Comparison of ENCODE assay signal across 14 cellular contexts in the genomic region with DNA sequence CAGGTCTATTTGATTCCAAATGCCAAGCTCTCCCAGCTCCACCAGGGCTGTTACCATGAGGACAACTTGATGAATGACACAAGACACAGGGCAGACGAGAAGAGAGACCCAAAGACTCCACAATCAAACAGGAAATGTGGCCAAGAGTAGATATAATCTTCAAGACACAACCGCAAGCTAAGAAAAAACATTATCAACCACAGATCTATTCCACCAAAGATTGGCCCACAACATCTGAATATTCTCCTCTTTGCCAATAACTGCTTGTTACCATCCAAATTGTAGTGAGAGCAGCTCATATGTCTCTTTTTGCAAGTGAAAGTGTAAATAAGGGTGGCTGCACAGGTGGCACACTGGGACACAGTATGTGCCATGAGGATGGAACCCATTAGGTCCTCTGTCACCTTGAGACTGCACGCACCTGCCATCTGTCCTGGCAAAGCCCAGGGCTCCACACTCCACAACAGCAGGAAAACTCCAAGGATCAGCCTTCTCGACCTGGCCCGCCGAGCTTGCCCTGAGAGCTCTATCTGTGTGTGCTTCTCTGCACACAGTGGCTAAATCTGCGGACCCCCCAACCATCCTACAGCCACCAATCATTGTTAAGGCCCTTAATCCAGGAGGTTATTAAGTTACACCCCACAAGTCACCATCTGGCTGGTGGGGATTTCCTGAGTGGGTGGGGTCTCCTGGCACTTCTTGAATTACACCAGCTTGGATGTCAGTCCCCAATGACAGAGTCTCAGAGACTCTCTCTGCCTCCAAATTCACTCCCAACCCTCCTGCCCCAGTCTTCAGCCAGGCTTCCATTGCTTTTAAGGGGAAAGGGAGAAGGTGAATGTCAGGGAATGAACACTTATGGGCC. TPM values are rescaled to one million over a fixed set of nuclear protein-coding genes. Genes with fewer than 3 reads are reported as not detected.
DNase-seq lines count a peak whose midpoint lies in the region; ATAC-seq and TF ChIP-seq lines count a peak whose summit lies in the region.
"Had no signal": no experiment of that assay in that cellular context is flagged by ENCODE, and none has a peak within 500 bp of the region (broad histone marks: within the 10 kb centered on the region; RNA-seq: fewer than 3 reads in every experiment).

No MANE protein-coding gene starts in this region.

- peaks cover 35% of the 10 kb centered on the region for H3K4me1 Mint-ChIP-seq in activated CD4-positive, alpha-beta memory T cell treated with anti-CD3 and anti-CD28 coated beads for 36 hours (ENCODE audit: low read depth)

- peak overlapping the region; percentile 2 for H3K4me3 Mint-ChIP-seq in activated CD4-positive, alpha-beta memory T cell treated with anti-CD3 and anti-CD28 coated beads for 36 hours

- H3K27me3 Mint-ChIP-seq in activated CD4-positive, alpha-beta memory T cell treated with anti-CD3 and anti-CD28 coated beads for 36 hours: peaks cover 21% of the 10 kb centered on the region

- H3K27ac Mint-ChIP-seq in activated CD4-positive, alpha-beta memory T cell treated with anti-CD3 and anti-CD28 coated beads for 36 hours: peak overlapping the region; percentile 21

- H3K9me3 ChIP-seq in mucosa of descending colon (no peaks in the 10 kb centered on the region), heart right ventricle (no peaks in the 10 kb centered on the region)
- H3K9me3 ChIP-seq: colonic mucosa, thoracic aorta had no signal

- no peak overlapping the region for H3K4me3 ChIP-seq in mucosa of descending colon
- no peak overlapping the region for H3K4me3 ChIP-seq in heart right ventricle
- H3K4me3 ChIP-seq: colonic mucosa, thoracic aorta had no signal

- intact Hi-C loops in activated CD4-positive, alpha-beta memory T cell treated with anti-CD3 and anti-CD28 coated beads for 36 hours (cut with micrococcal nuclease): no loop called here
- intact Hi-C loops in mucosa of descending colon (cut with DNase I, micrococcal nuclease) (no loop called here), heart right ventricle (cut with DNase I) (no loop called here)

- TF ChIP-seq CTCF in mucosa of descending colon (IDR thresholded peaks at IDR 0.05): no peak
- TF ChIP-seq CTCF in heart right ventricle (IDR thresholded peaks at IDR 0.05): no peak

- CTCF ChIA-PET in activated CD4-positive, alpha-beta memory T cell treated with anti-CD3 and anti-CD28 coated beads for 36 hours (lab: Charles Lee): interaction anchor here (0.9 to 2.6 kb wide), 4 partner anchors 9 to 234 kb away, joined by 3 to 19 read pairs (median 6); no protein-coding TSS in a partner anchor

- peak; percentile 53 for ATAC-seq in GM21619 (IDR thresholded peaks at IDR 0.05; ENCODE audit: unreplicated experiment)
- peak; percentile 38 for ATAC-seq in mucosa of descending colon
- ATAC-seq in heart right ventricle: no peak
- ATAC-seq: SK-N-SH treated with all-trans-retinoic acid at 6 μM for 48 hours had no signal

- 76 to 78% methylated on average over 7 of the region's 7 CpGs for WGBS in heart right ventricle, 2 donors

- POLR2A ChIA-PET in activated CD4-positive, alpha-beta memory T cell treated with anti-CD3 and anti-CD28 coated beads for 36 hours (lab: Charles Lee): interaction anchor here (1.7 kb wide), 1 partner anchor 11 kb away, joined by 14 read pairs; no protein-coding TSS in a partner anchor

- DNase-seq in EH (ENCODE audit: low read depth) (peak; percentile 4), mucosa of descending colon (no peak), GM03348 (ENCODE audit: low spot score) (no peak), NOMO-1 treated with DMSO at 0.1 percent for 48 hours (lab: John Stamatoyannopoulos, UW; ENCODE audit: unreplicated experiment) (no peak), heart right ventricle (no peak)
- DNase-seq in activated CD4-positive, alpha-beta memory T cell treated with anti-CD3 and anti-CD28 coated beads for 36 hours: peak; percentile 34
- DNase-seq: colonic mucosa, OCI-M1 had no signal

- no peaks in the 10 kb centered on the region for H3K36me3 ChIP-seq in mucosa of descending colon (ENCODE audit: low read depth)
- no peaks in the 10 kb centered on the region for H3K36me3 ChIP-seq in heart right ventricle
- H3K36me3 ChIP-seq: colonic mucosa, thoracic aorta had no signal

- H3K9me3 Mint-ChIP-seq in activated CD4-positive, alpha-beta memory T cell treated with anti-CD3 and anti-CD28 coated beads for 36 hours: peaks cover 13% of the 10 kb centered on the region

- peaks cover 4% of the 10 kb centered on the region for H3K36me3 Mint-ChIP-seq in activated CD4-positive, alpha-beta memory T cell treated with anti-CD3 and anti-CD28 coated beads for 36 hours

- H3K27ac ChIP-seq in heart right ventricle: no peak overlapping the region
- H3K27ac ChIP-seq: colonic mucosa, HL-60, thoracic aorta had no signal

- no peaks in the 10 kb centered on the region for H3K4me1 ChIP-seq in mucosa of descending colon (ENCODE audit: low read depth)
- peaks cover 0 to 6% (median 0%) of the 10 kb centered on the region in 9 donors for H3K4me1 ChIP-seq in heart right ventricle
- H3K4me1 ChIP-seq: colonic mucosa had no signal

- no peaks in the 10 kb centered on the region for H3K27me3 ChIP-seq in heart right ventricle
- H3K27me3 ChIP-seq: colonic mucosa had no signal

RNA-seq across cellular contexts. Expression of a gene that starts 50.5 kb away (rescaled TPM):
- total RNA-seq in activated CD4-positive, alpha-beta memory T cell treated with anti-CD3 and anti-CD28 coated beads for 36 hours: not detected
- total RNA-seq in mucosa of descending colon (not detected), heart right ventricle (under 1 TPM in 3 of 10 donors, not detected in 7; 0.69 to 0.77 (median 0.71) TPM)
- under 1 TPM in 1 of 2 donors, not detected in 1; 0.26 TPM for polyA plus RNA-seq in heart right ventricle
- total RNA-seq: colonic mucosa, H1, liver, thoracic aorta had no signal
- polyA plus RNA-seq: H1 had no signal

Comparison
In these comparisons a context has a peak if more than half of its experiments do, and no peak if none do; other contexts are left out.
1. DNase-seq: peak in EH (single experiment) and activated CD4-positive, alpha-beta memory T cell treated with anti-CD3 and anti-CD28 coated beads for 36 hours (single experiment); none in mucosa of descending colon (0 of 3), GM03348 (single experiment), NOMO-1 treated with DMSO at 0.1 percent for 48 hours (single experiment) and heart right ventricle (0 of 2).
2. ATAC-seq: peak in GM21619 (single experiment) and mucosa of descending colon (single experiment); none in heart right ventricle (0 of 8).